8 cellular contexts compared by ENCODE assay signal in the genomic region with DNA sequence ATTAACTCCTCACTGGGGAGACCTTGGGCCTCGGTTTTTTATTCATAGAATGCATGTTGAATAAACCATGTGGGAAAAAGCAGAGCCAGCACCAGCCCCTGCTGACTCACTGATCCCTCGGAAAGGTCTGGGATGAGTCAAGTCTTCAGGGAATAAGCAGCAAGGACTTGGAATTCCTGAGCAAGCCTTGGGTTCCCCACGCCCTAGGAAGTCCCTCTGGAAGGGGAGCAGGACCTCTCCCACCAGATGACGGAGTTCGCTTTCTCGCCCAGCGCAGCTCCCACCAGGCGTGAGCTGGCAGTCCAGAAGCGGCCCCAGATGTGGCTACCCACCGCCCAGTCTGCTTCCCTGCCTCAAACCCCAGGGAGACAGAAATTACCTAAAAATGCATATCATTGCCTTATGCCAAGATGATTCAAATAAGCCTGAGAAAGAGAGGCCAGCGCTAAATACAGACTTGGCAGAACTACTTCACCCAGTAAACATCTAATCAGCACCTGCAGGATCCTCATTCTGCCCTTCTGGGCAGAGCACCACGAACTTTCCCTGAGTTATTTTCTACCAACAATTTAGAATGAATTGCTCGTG. TPM values are rescaled to one million over a fixed set of nuclear protein-coding genes. Genes with fewer than 3 reads are reported as not detected.
DNase-seq lines count a peak whose midpoint lies in the region; ATAC-seq and TF ChIP-seq lines count a peak whose summit lies in the region.

No MANE protein-coding gene starts in this region.

- no peak overlapping the region for H2AFZ ChIP-seq in DND-41 (ENCODE audit: low read depth, low read length)
- no peak overlapping the region for H2AFZ ChIP-seq in parathyroid adenoma

- H3K36me3 Mint-ChIP-seq in HFFc6 (ENCODE audit: low read depth), result peaks cover 31% of the 10 kb centered on the region

- H3K36me3 ChIP-seq in DND-41 (ENCODE audit: insufficient read depth, low read length) (no peaks in the 10 kb centered on the region), SJSA1 (no peaks in the 10 kb centered on the region), parathyroid adenoma (ENCODE audit: control insufficient read depth, insufficient read depth, low read length) (no peaks in the 10 kb centered on the region), WERI-Rb-1 (no peaks in the 10 kb centered on the region)

- H3K27ac Mint-ChIP-seq in HFFc6, result peak overlapping the region; percentile 99

- H3K4me2 ChIP-seq in DND-41 (ENCODE audit: insufficient read depth, low read length) (peak overlapping the region; percentile 61), parathyroid adenoma (ENCODE audit: low read length) (no peak overlapping the region)

- H3K4me3 Mint-ChIP-seq in HFFc6, result peak overlapping the region; percentile 84

- H3K4me1 Mint-ChIP-seq in HFFc6 (ENCODE audit: low read depth), result peaks cover 58% of the 10 kb centered on the region

- H3K27ac ChIP-seq in DND-41 (ENCODE audit: low read length) (peak overlapping the region; percentile 92), SJSA1 (peak overlapping the region; percentile 99), parathyroid adenoma (peak overlapping the region; percentile 41), WERI-Rb-1 (no peak overlapping the region)

- DNase-seq in DND-41 (peak; percentile 62), HFFc6 (peak; percentile 97), SJSA1 (ENCODE audit: low read depth in 1 of 2, low spot score in 2 of 2) (peak; percentile 93 to 97), WERI-Rb-1 (no peak), NCI-H1436 treated with DMSO at 0.1 percent for 48 hours (lab: John Stamatoyannopoulos, UW) (no peak)
- DNase-seq in stimulated activated CD4-positive, alpha-beta T cell treated with anti-CD3 and anti-CD28 coated beads, Interleukin-2, amount 100 ng/mL, for 24 hours, result no peak

- peaks cover 58% of the 10 kb centered on the region for H3K4me1 ChIP-seq in DND-41 (ENCODE audit: insufficient read depth, low read length)
- H3K4me1 ChIP-seq in SJSA1 (replicated peaks), result peaks cover 47% of the 10 kb centered on the region
- H3K4me1 ChIP-seq in parathyroid adenoma, result no peaks in the 10 kb centered on the region

- TF ChIP-seq CTCF in DND-41 (IDR thresholded peaks at IDR 0.05; ENCODE audit: borderline replicate concordance, extremely low read depth, low read length, poor library complexity, severe bottlenecking), result no peak
- no peak for TF ChIP-seq CTCF in HFFc6 (IDR thresholded peaks at IDR 0.05)
- no peak for TF ChIP-seq CTCF in parathyroid adenoma (IDR thresholded peaks at IDR 0.05)
- no peak for TF ChIP-seq CTCF in WERI-Rb-1 (IDR thresholded peaks at IDR 0.05; ENCODE audit: low read depth, low read length)

- H3K9me3 Mint-ChIP-seq in HFFc6, result no peaks in the 10 kb centered on the region

- H3K4me3 ChIP-seq in DND-41 (ENCODE audit: low read depth in 1 of 2, low read length in 2 of 2) (peak overlapping the region in 1 of 2 experiments; percentile 36; a peak in 2 of 4 replicates), SJSA1 (no peak overlapping the region), parathyroid adenoma (ENCODE audit: low read depth, low read length) (no peak overlapping the region), WERI-Rb-1 (ENCODE audit: low read depth, low read length) (no peak overlapping the region)

- ATAC-seq in DND-41 (ENCODE audit: insufficient read depth, low read depth) (peak; percentile 59), esophagus mucosa (peak; percentile 58)

- H3K27me3 ChIP-seq in DND-41 (ENCODE audit: insufficient read depth, low read length, poor library complexity), result no peaks in the 10 kb centered on the region
- no peaks in the 10 kb centered on the region for H3K27me3 ChIP-seq in SJSA1 (replicated peaks)
- H3K27me3 ChIP-seq in parathyroid adenoma (ENCODE audit: control insufficient read depth, insufficient read depth, low read length), result no peaks in the 10 kb centered on the region
- no peaks in the 10 kb centered on the region for H3K27me3 ChIP-seq in WERI-Rb-1 (ENCODE audit: insufficient read depth, low read depth, severe bottlenecking)

- H4K20me1 ChIP-seq in DND-41 (ENCODE audit: insufficient read depth, low read length), result no peaks in the 10 kb centered on the region

- no peaks in the 10 kb centered on the region; the same call in none of the 2 replicates for H3K27me3 Mint-ChIP-seq in HFFc6 (ENCODE audit: insufficient read depth)

- H3K9me3 ChIP-seq in DND-41 (ENCODE audit: insufficient read depth, low read length, severe bottlenecking) (no peaks in the 10 kb centered on the region), SJSA1 (replicated peaks) (no peaks in the 10 kb centered on the region), parathyroid adenoma (ENCODE audit: control insufficient read depth, low read length) (no peaks in the 10 kb centered on the region), WERI-Rb-1 (ENCODE audit: severe bottlenecking) (no peaks in the 10 kb centered on the region)

- H3K9ac ChIP-seq in DND-41 (ENCODE audit: low read depth, low read length) (peak overlapping the region; percentile 50), parathyroid adenoma (no peak overlapping the region)

- H3K79me2 ChIP-seq in DND-41 (ENCODE audit: insufficient read depth, low read length) (no peaks in the 10 kb centered on the region), parathyroid adenoma (no peaks in the 10 kb centered on the region)

RNA-seq across cellular contexts. Expression of a gene that starts 45.5 kb away (rescaled TPM):
- total RNA-seq in HFFc6 (2021; fragmentation: NEBNext Ultra II Directional; extraction: Animal tissue kit (Norgen Biotek cat#: 25700)), result 10 to 100 TPM; 13.9 to 22.7 (median 17.2) TPM
- total RNA-seq in SJSA1 (2014; rRNA removed; shearing (Covaris generic)), result 13.4 and 21.9 TPM in 2 replicates
- total RNA-seq in esophagus mucosa, result 8.3 TPM

RNA-seq across cellular contexts. Expression of a gene that starts 45.6 kb away (rescaled TPM):
- 10 to 100 TPM; 18.6 to 21.8 (median 20.5) TPM for total RNA-seq in HFFc6 (2021; fragmentation: NEBNext Ultra II Directional; extraction: Animal tissue kit (Norgen Biotek cat#: 25700))
- 7.5 and 14.1 TPM in 2 replicates for total RNA-seq in SJSA1 (2014; rRNA removed; shearing (Covaris generic))
- 9.6 TPM for total RNA-seq in esophagus mucosa

Comparison
In these comparisons a context has a peak if more than half of its experiments do, and no peak if none do; other contexts are left out.
1. DNase-seq: peak in DND-41 (single experiment), HFFc6 (single experiment) and SJSA1 (2 of 2); none in WERI-Rb-1 (single experiment), stimulated activated CD4-positive, alpha-beta T cell treated with anti-CD3 and anti-CD28 coated beads, Interleukin-2, amount 100 ng/mL, for 24 hours (0 of 2) and NCI-H1436 treated with DMSO at 0.1 percent for 48 hours (single experiment).